ENCODE assay signal across 8 cellular contexts in genomic region chr1:145760395-145760949, GRCh38. TPM values are rescaled to one million over a fixed set of nuclear protein-coding genes. Genes with fewer than 3 reads are reported as not detected.
"Had no signal": no experiment of that assay in that cellular context is flagged by ENCODE, and none has a peak within 500 bp of the region (broad histone marks: within the 10 kb centered on the region; RNA-seq: fewer than 3 reads in every experiment).

No MANE protein-coding gene starts in this region.

RNA-seq across cellular contexts. Expression of gene CD160, which starts 41.2 kb away (rescaled TPM):
- total RNA-seq: LHCN-M2, MCF 10A, NCI-H460, OCI-LY7, PC-9, Right ventricle myocardium inferior, RPMI7951, SJCRH30 had no signal
